8 cellular contexts compared by ENCODE assay signal in the genomic region with DNA sequence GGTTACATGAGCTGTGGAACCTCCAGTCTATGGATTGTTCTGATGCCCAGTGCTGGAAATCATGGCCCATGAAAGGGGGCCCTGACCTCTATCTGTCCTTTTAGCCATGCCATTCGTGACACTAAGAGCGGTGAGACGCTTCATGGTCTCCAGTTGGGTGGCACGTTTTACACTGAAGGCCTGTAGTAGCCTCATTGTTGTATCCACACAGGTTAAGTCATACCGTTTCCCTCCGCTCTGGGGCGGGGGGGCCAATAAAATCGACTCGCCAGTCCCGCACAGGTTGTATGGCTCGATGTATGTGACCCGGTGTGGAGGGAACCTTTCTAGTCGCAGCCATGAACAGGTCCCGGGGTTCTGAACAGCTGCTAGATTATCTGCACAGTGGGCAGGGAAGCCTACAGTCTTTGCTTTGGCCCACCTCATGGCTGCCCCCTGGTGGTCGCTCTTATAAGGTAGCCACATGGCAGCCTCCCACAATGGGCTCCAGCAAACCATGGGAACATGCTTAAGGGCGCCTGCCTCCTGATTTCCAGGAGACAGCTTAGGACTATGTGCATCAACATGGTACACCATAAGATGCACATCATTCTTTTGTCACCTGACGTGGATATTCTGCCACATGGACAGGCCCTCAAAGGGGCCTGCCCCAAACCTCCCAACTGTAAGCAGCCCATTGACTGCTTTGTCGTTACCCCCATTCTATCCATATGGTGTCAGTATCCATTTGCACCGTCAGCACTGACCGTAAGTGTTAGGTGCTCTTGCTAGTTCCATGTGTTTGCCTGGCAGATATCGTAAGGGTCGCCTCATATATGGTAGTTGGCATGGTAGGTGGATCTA. TPM values are rescaled to one million over a fixed set of nuclear protein-coding genes. Genes with fewer than 3 reads are reported as not detected.
DNase-seq lines count a peak whose midpoint lies in the region; ATAC-seq and TF ChIP-seq lines count a peak whose summit lies in the region.

No MANE protein-coding gene starts in this region.

- TF ChIP-seq CTCF in fibroblast of villous mesenchyme (IDR thresholded peaks at IDR 0.05; ENCODE audit: insufficient read depth, low read depth, low read length), result peak; percentile 83

- H3K4me1 ChIP-seq in HAP-1, result no peaks in the 10 kb centered on the region

- ATAC-seq in GM21717 (IDR thresholded peaks at IDR 0.05; ENCODE audit: unreplicated experiment), result no peak

- H3K36me3 ChIP-seq in HAP-1 (replicated peaks), result no peaks in the 10 kb centered on the region

- H3K27ac ChIP-seq in substantia nigra (ENCODE audit: low read depth, low read length, poor library complexity, severe bottlenecking), result no peak overlapping the region

- in situ Hi-C loops in HAP-1 (cut with MboI; ENCODE audit: low sequenced_read_pairs), result no loop called here

- H3K27me3 ChIP-seq in HAP-1 (ENCODE audit: low read depth), result peaks cover 6% of the 10 kb centered on the region

- H3K4me3 ChIP-seq in HAP-1 (no peak overlapping the region), fibroblast of villous mesenchyme (ENCODE audit: low read depth, low read length) (no peak overlapping the region)

- no peaks in the 10 kb centered on the region for H3K9me3 ChIP-seq in HAP-1

- peak; percentile 72 for DNase-seq in Ammon's horn (ENCODE audit: low spot score)
- peak; percentile 49 to 89 for DNase-seq in HAP-1 (ENCODE audit: low spot score in 2 of 2)
- peak; percentile 19 for DNase-seq in RKO (ENCODE audit: low spot score)
- DNase-seq in activated T-helper 1 cell treated with anti-CD3 and anti-CD28 coated beads, Interleukin-2, amount 50 U/mL, for 16 hours (ENCODE audit: low read depth in 1 of 2, low spot score in 1 of 2), result peak; percentile 70 to 85
- DNase-seq in fibroblast of villous mesenchyme (ENCODE audit: low read depth), result peak; percentile 77
- peak; percentile 11 for DNase-seq in non-pigmented ciliary epithelial cell (ENCODE audit: low read depth)
- DNase-seq in substantia nigra (lab: John Stamatoyannopoulos, UW), result peak in 43 of 49 donors; percentile 18 to 90 (median 62)

RNA-seq across cellular contexts. Expression of a gene that starts 19.7 kb away (rescaled TPM):
- total RNA-seq in fibroblast of villous mesenchyme, result 9.7 and 10.4 TPM in 2 replicates

RNA-seq across cellular contexts. Expression of a gene that starts 21.4 kb away (rescaled TPM):
- not detected in 2 replicates for total RNA-seq in fibroblast of villous mesenchyme

RNA-seq across cellular contexts. Expression of a gene that starts 59.1 kb away (rescaled TPM):
- total RNA-seq in fibroblast of villous mesenchyme, result 42.5 and 78.2 TPM in 2 replicates

Comparison
In these comparisons a context has a peak if more than half of its experiments do, and no peak if none do; other contexts are left out.
1. DNase-seq: peak in every context shown above with its lines; median percentile 78 in activated T-helper 1 cell treated with anti-CD3 and anti-CD28 coated beads, Interleukin-2, amount 50 U/mL, for 16 hours; 77 in fibroblast of villous mesenchyme; 72 in Ammon's horn; 69 in HAP-1; 62 in substantia nigra; 19 in RKO; 11 in non-pigmented ciliary epithelial cell.